Comparison of ENCODE assay signal across 20 cellular contexts in genomic region chr6:143634486-143634885, GRCh38. TPM values are rescaled to one million over a fixed set of nuclear protein-coding genes. Genes with fewer than 3 reads are reported as not detected.
DNase-seq lines count a peak whose midpoint lies in the region; ATAC-seq and TF ChIP-seq lines count a peak whose summit lies in the region.
"Had no signal": no experiment of that assay in that cellular context is flagged by ENCODE, and none has a peak within 500 bp of the region (broad histone marks: within the 10 kb centered on the region; RNA-seq: fewer than 3 reads in every experiment).

No MANE protein-coding gene starts in this region.

- H4K5ac ChIP-seq in H9 (ENCODE audit: insufficient read length, low read depth, low read length), result no peak overlapping the region

- H3K9ac ChIP-seq in KMS-11 (no peak overlapping the region), PC-3 (ENCODE audit: low read length) (no peak overlapping the region), H9 (ENCODE audit: extremely low read depth, insufficient read length, low read length) (no peak overlapping the region)
- H3K9ac ChIP-seq: neural progenitor cell had no signal

- H2BK15ac ChIP-seq in H9 (ENCODE audit: low read depth, low read length), result no peak overlapping the region

- no peak overlapping the region for H2BK5ac ChIP-seq in H9 (ENCODE audit: insufficient read length, low read length)

- H3K23ac ChIP-seq in H9 (ENCODE audit: insufficient read length, low read depth, low read length), result no peak overlapping the region

- H3K36me3 Mint-ChIP-seq in H9 (ENCODE audit: insufficient read depth in 1 of 3, low read depth in 3 of 3), result no peaks in the 10 kb centered on the region
- H3K36me3 Mint-ChIP-seq: neural progenitor cell had no signal

- no peak overlapping the region for H2BK12ac ChIP-seq in H9 (ENCODE audit: insufficient read length, low read depth, low read length)

- H3K4me3 Mint-ChIP-seq in H9, result no peak overlapping the region
- H3K4me3 Mint-ChIP-seq: activated CD4-positive, alpha-beta T cell treated with anti-CD3 and anti-CD28 coated beads for 36 hours; IgD-negative memory B cell; neural progenitor cell had no signal

- no peak overlapping the region for H3K27ac Mint-ChIP-seq in H9
- H3K27ac Mint-ChIP-seq: activated CD4-positive, alpha-beta T cell treated with anti-CD3 and anti-CD28 coated beads for 36 hours; IgD-negative memory B cell; neural progenitor cell had no signal

- H4K8ac ChIP-seq in H9 (replicated peaks; ENCODE audit: insufficient read length, low read depth, low read length), result no peak overlapping the region

- no peak overlapping the region for H2AK5ac ChIP-seq in H9 (ENCODE audit: insufficient read length, low read length)

- no peaks in the 10 kb centered on the region for H3K79me1 ChIP-seq in H9 (ENCODE audit: insufficient read depth, low read depth, low read length, poor library complexity, severe bottlenecking)

- BruUV-seq in PC-3 (replicated peaks; lab: Mats Ljungman, UMichigan), result no TSS peak

- H2BK120ac ChIP-seq in H9 (ENCODE audit: low read depth, low read length, poor library complexity, severe bottlenecking), result no peak overlapping the region

- no peak overlapping the region for H3K56ac ChIP-seq in H9 (ENCODE audit: insufficient read length, low read depth, low read length)

- H3K27ac ChIP-seq in KMS-11, result no peak overlapping the region
- H3K27ac ChIP-seq in PC-3 (ENCODE audit: low read length), result no peak overlapping the region
- H3K27ac ChIP-seq in epithelial cell of prostate, result no peak overlapping the region
- H3K27ac ChIP-seq in H9 (ENCODE audit: insufficient read length, low read depth, low read length), result no peak overlapping the region
- H3K27ac ChIP-seq: colonic mucosa, neural progenitor cell, sigmoid colon had no signal

- CTCF ChIA-PET in PC-3 (lab: Charles Lee), result no interaction called here

- no peak overlapping the region for H4K91ac ChIP-seq in H9 (ENCODE audit: insufficient read length, low read depth, low read length)

- H3K9me3 Mint-ChIP-seq in H9, result no peaks in the 10 kb centered on the region
- H3K9me3 Mint-ChIP-seq: neural progenitor cell had no signal

- POLR2A ChIA-PET in PC-3 (lab: Charles Lee; ENCODE audit: unreplicated experiment), result no interaction called here

- no peaks in the 10 kb centered on the region for H3F3A ChIP-seq in PC-3 (ENCODE audit: low read length, unreplicated experiment)

- H3T11ph ChIP-seq in H9 (ENCODE audit: low read length), result no peak overlapping the region

- intact Hi-C loops in PC-3 (cut with micrococcal nuclease), result no loop called here

- no peak for ATAC-seq in PC-3
- ATAC-seq in HG02870 (IDR thresholded peaks at IDR 0.05; ENCODE audit: unreplicated experiment), result no peak
- ATAC-seq: activated CD4-positive, alpha-beta T cell treated with anti-CD3 and anti-CD28 coated beads for 36 hours; Panc1 had no signal

- no peaks in the 10 kb centered on the region for H3K79me2 ChIP-seq in KMS-11 (ENCODE audit: insufficient read depth, low read depth)
- no peaks in the 10 kb centered on the region for H3K79me2 ChIP-seq in PC-3 (ENCODE audit: low read length)
- no peaks in the 10 kb centered on the region for H3K79me2 ChIP-seq in H9 (ENCODE audit: insufficient read depth, low read length)

- H3K4ac ChIP-seq in H9 (ENCODE audit: low read depth, low read length), result no peak overlapping the region

- H3K4me1 ChIP-seq in KMS-11 (ENCODE audit: low read depth, poor library complexity, severe bottlenecking) (peaks cover 20% of the 10 kb centered on the region), PC-3 (ENCODE audit: insufficient read depth, low read length) (no peaks in the 10 kb centered on the region; the same call in 1 of the 2 replicates), H9 (ENCODE audit: insufficient read depth, low read length) (peaks cover 7% of the 10 kb centered on the region; the same call in 1 of the 2 replicates)
- H3K4me1 ChIP-seq: colonic mucosa had no signal

- H2BK20ac ChIP-seq in H9 (ENCODE audit: low read depth, low read length, poor library complexity, severe bottlenecking), result no peak overlapping the region

- H2AFZ ChIP-seq in KMS-11 (ENCODE audit: low read depth) (no peak overlapping the region), PC-3 (ENCODE audit: low read length) (no peak overlapping the region), H9 (ENCODE audit: low read length) (no peak overlapping the region)
- H2AFZ ChIP-seq: neural progenitor cell had no signal

- no peaks in the 10 kb centered on the region for H4K20me1 ChIP-seq in KMS-11 (ENCODE audit: insufficient read depth)
- H4K20me1 ChIP-seq in PC-3 (ENCODE audit: low read length), result no peaks in the 10 kb centered on the region
- H4K20me1 ChIP-seq in H9 (ENCODE audit: control insufficient read depth, insufficient read depth, insufficient read length), result no peaks in the 10 kb centered on the region

- peak; percentile 5 for DNase-seq in COLO829 (ENCODE audit: low spot score)
- peak; percentile 9 for DNase-seq in PC-3
- peak; percentile 53 for DNase-seq in epithelial cell of prostate (ENCODE audit: low read depth, low spot score)
- DNase-seq in medulla oblongata (ENCODE audit: extremely low spot score), result no peak
- no peak for DNase-seq in dedifferentiated amniotic fluid mesenchymal stem cell (ENCODE audit: extremely low spot score)
- DNase-seq in H9, result no peak
- DNase-seq: activated CD4-positive, alpha-beta T cell treated with anti-CD3 and anti-CD28 coated beads for 36 hours; activated T-cell treated with anti-CD3 and anti-CD28 coated beads, Interleukin-2, amount 50 U/mL, for 1 hour; colonic mucosa; hypothalamus; NCI-H2107; sigmoid colon; stimulated activated CD4-positive, alpha-beta T cell treated with anti-CD3 and anti-CD28 coated beads, Interleukin-4, amount 100 ng/mL, for 4 hours; stimulated activated naive CD4-positive, alpha-beta T cell; T-helper 2 cell had no signal

- H3K27me3 ChIP-seq in KMS-11 (ENCODE audit: insufficient read depth, low read depth) (no peaks in the 10 kb centered on the region), PC-3 (ENCODE audit: low read length) (no peaks in the 10 kb centered on the region), H9 (ENCODE audit: insufficient read depth, low read length) (no peaks in the 10 kb centered on the region)
- H3K27me3 ChIP-seq: colonic mucosa, neural progenitor cell, sigmoid colon had no signal

- no peaks in the 10 kb centered on the region for H3K23me2 ChIP-seq in H9 (ENCODE audit: insufficient read length, low read depth, low read length, poor library complexity, severe bottlenecking)

- no peak overlapping the region for H3K4me3 ChIP-seq in KMS-11 (IDR thresholded peaks at IDR 0.05; ENCODE audit: insufficient read depth, low read depth, low read length)
- no peak overlapping the region for H3K4me3 ChIP-seq in PC-3 (ENCODE audit: low read length)
- H3K4me3 ChIP-seq: colonic mucosa, neural progenitor cell, sigmoid colon had no signal

- H3K9me2 ChIP-seq in PC-3 (replicated peaks; ENCODE audit: low read length), result no peaks in the 10 kb centered on the region

- WGBS in H9 (ENCODE audit: extremely low coverage, insufficient read length, low lambda C conversion rate), result no CpG with 5 or more reads among the region's 2 CpGs

- H3K18ac ChIP-seq in H9 (ENCODE audit: insufficient read length, low read depth, low read length), result no peak overlapping the region

- H3K36me3 ChIP-seq in KMS-11 (ENCODE audit: insufficient read depth) (no peaks in the 10 kb centered on the region; the same call in 1 of the 2 replicates), PC-3 (ENCODE audit: low read depth, low read length) (no peaks in the 10 kb centered on the region)
- H3K36me3 ChIP-seq: colonic mucosa, neural progenitor cell, sigmoid colon had no signal

- no peak for TF ChIP-seq CTCF in KMS-11 (conservative IDR thresholded peaks at IDR 0.05; ENCODE audit: low read depth, low read length)
- TF ChIP-seq CTCF in PC-3 (conservative IDR thresholded peaks at IDR 0.05; ENCODE audit: low read depth, low read length), result no peak
- no peak for TF ChIP-seq CTCF in H9 (conservative IDR thresholded peaks at IDR 0.05)

- no peak overlapping the region for H3K14ac ChIP-seq in H9 (ENCODE audit: insufficient read depth, low read length)

- H3K9me3 ChIP-seq in PC-3 (ENCODE audit: low read length) (no peaks in the 10 kb centered on the region), H9 (ENCODE audit: control insufficient read depth, low read depth, low read length) (no peaks in the 10 kb centered on the region)
- H3K9me3 ChIP-seq: colonic mucosa, sigmoid colon had no signal

- no peaks in the 10 kb centered on the region for H3K27me3 Mint-ChIP-seq in H9 (ENCODE audit: low read depth)
- H3K27me3 Mint-ChIP-seq: activated CD4-positive, alpha-beta T cell treated with anti-CD3 and anti-CD28 coated beads for 36 hours; IgD-negative memory B cell had no signal

- H3K4me1 Mint-ChIP-seq in H9, result peaks cover 18 to 20% of the 10 kb centered on the region in 2 experiments

- peak overlapping the region; percentile 17; the same call in 1 of the 2 replicates for H3K4me2 ChIP-seq in KMS-11
- no peak overlapping the region for H3K4me2 ChIP-seq in PC-3 (ENCODE audit: low read length)
- no peak overlapping the region for H3K4me2 ChIP-seq in H9 (ENCODE audit: insufficient read depth, insufficient read length, low read length)
- H3K4me2 ChIP-seq: neural progenitor cell had no signal

RNA-seq across cellular contexts. Expression of gene PHACTR2, which starts 43.3 kb away (rescaled TPM):
- 19.4 and 25.1 TPM in 2 replicates for total RNA-seq in PC-3 (2014; rRNA removed)
- 128 and 131 TPM in 2 replicates for total RNA-seq in H9 (2021)

Comparison
In these comparisons a context has a peak if more than half of its experiments do, and no peak if none do; other contexts are left out.
1. DNase-seq: peak in COLO829 (single experiment), PC-3 (single experiment) and epithelial cell of prostate (single experiment); none in medulla oblongata (single experiment), dedifferentiated amniotic fluid mesenchymal stem cell (single experiment) and H9 (single experiment).